Comparison of ENCODE assay signal across 9 cellular contexts in genomic region chr13:20128459-20128927, GRCh38. TPM values are rescaled to one million over a fixed set of nuclear protein-coding genes. Genes with fewer than 3 reads are reported as not detected.
DNase-seq lines count a peak whose midpoint lies in the region; ATAC-seq, FAIRE-seq and TF ChIP-seq lines count a peak whose summit lies in the region.
"Had no signal": no experiment of that assay in that cellular context is flagged by ENCODE, and none has a peak within 500 bp of the region (broad histone marks: within the 10 kb centered on the region; RNA-seq: fewer than 3 reads in every experiment).

No MANE protein-coding gene starts in this region.

- no peak overlapping the region for H3K56ac ChIP-seq in IMR-90 (ENCODE audit: extremely low read depth, insufficient read depth, low read length)

- no peak overlapping the region for H3K4me3 ChIP-seq in IMR-90 (ENCODE audit: insufficient read depth, low read depth, low read length)
- peak overlapping the region; percentile 59 for H3K4me3 ChIP-seq in bronchial epithelial cell (ENCODE audit: low read depth, low read length)
- peak overlapping the region; percentile 70 to 75 for H3K4me3 ChIP-seq in mesenchymal stem cell (ENCODE audit: insufficient read depth in 1 of 2, low read depth in 1 of 2, low read length in 2 of 2)
- peak overlapping the region; percentile 50 for H3K4me3 ChIP-seq in urinary bladder (ENCODE audit: low read depth, low read length)

- H3K36me3 ChIP-seq in IMR-90 (ENCODE audit: control insufficient read depth, insufficient read depth, low read length) (no peaks in the 10 kb centered on the region), bronchial epithelial cell (ENCODE audit: control insufficient read depth, insufficient read depth, low read length) (no peaks in the 10 kb centered on the region), mesenchymal stem cell (ENCODE audit: control insufficient read depth in 1 of 2, insufficient read depth in 2 of 2, low read depth in 1 of 2, low read length in 2 of 2) (no peaks in the 10 kb centered on the region), urinary bladder (ENCODE audit: insufficient read depth) (no peaks in the 10 kb centered on the region)

- H3K14ac ChIP-seq in IMR-90 (replicated peaks; ENCODE audit: low read depth, low read length): no peak overlapping the region
- no peak overlapping the region for H3K14ac ChIP-seq in mesenchymal stem cell (ENCODE audit: low read length in 2 of 2)

- no TSS peak for BruUV-seq in IMR-90 (replicated peaks; lab: Mats Ljungman, UMichigan)

- H3K27me3 ChIP-seq in IMR-90 (ENCODE audit: control insufficient read depth, insufficient read depth, low read length) (peaks cover 7% of the 10 kb centered on the region), bronchial epithelial cell (ENCODE audit: control insufficient read depth, insufficient read depth, low read length) (no peaks in the 10 kb centered on the region), mesenchymal stem cell (ENCODE audit: control insufficient read depth in 1 of 2, insufficient read depth in 1 of 2, low read length in 2 of 2) (peaks cover 15 to 41% of the 10 kb centered on the region in 2 experiments)

- peaks cover 7% of the 10 kb centered on the region for H3K4me1 ChIP-seq in IMR-90 (ENCODE audit: control insufficient read depth, insufficient read depth, low read length)
- peaks cover 15% of the 10 kb centered on the region for H3K4me1 ChIP-seq in mesenchymal stem cell (ENCODE audit: control insufficient read depth, insufficient read depth, low read depth, low read length)
- no peaks in the 10 kb centered on the region for H3K4me1 ChIP-seq in urinary bladder (ENCODE audit: insufficient read depth)

- no peak overlapping the region for H2BK5ac ChIP-seq in IMR-90 (ENCODE audit: low read depth, low read length, poor library complexity, severe bottlenecking)
- H2BK5ac ChIP-seq in mesenchymal stem cell (ENCODE audit: low read depth, low read length, poor library complexity, severe bottlenecking): no peak overlapping the region

- H2BK120ac ChIP-seq in IMR-90 (ENCODE audit: low read depth, low read length) (no peak overlapping the region), mesenchymal stem cell (ENCODE audit: low read depth, low read length) (peak overlapping the region; percentile 84)

- no peak overlapping the region for H2AK9ac ChIP-seq in IMR-90 (replicated peaks; ENCODE audit: low read depth, low read length, poor library complexity)

- H3K79me1 ChIP-seq in IMR-90 (ENCODE audit: low read depth in 1 of 2, low read length in 2 of 2) (no peaks in the 10 kb centered on the region), mesenchymal stem cell (replicated peaks; ENCODE audit: low read length, poor library complexity, severe bottlenecking) (no peaks in the 10 kb centered on the region)

- H3K27ac ChIP-seq in IMR-90 (ENCODE audit: insufficient read depth, low read length): no peak overlapping the region
- no peak overlapping the region for H3K27ac ChIP-seq in mesenchymal stem cell (ENCODE audit: low read length, poor library complexity, severe bottlenecking)
- peak overlapping the region; percentile 76 for H3K27ac ChIP-seq in urinary bladder (ENCODE audit: low read depth)

- H3K18ac ChIP-seq in IMR-90 (ENCODE audit: low read depth, low read length) (no peak overlapping the region), mesenchymal stem cell (ENCODE audit: low read depth in 1 of 2, low read length in 2 of 2) (peak overlapping the region; percentile 92 to 99)

- H3K23ac ChIP-seq in IMR-90 (ENCODE audit: low read depth, low read length): no peak overlapping the region
- H3K23ac ChIP-seq in mesenchymal stem cell (ENCODE audit: low read length in 2 of 2): no peak overlapping the region

- peak overlapping the region; percentile 97 for H2AFZ ChIP-seq in IMR-90 (replicated peaks; ENCODE audit: low read length, poor library complexity)
- H2AFZ ChIP-seq in mesenchymal stem cell (ENCODE audit: low read depth, low read length): peak overlapping the region; percentile 93

- no peaks in the 10 kb centered on the region for H4K20me1 ChIP-seq in IMR-90 (ENCODE audit: insufficient read depth, low read length)

- dilution Hi-C loops in IMR-90 (cut with HindIII; ENCODE audit: low sequenced_read_pairs, unreplicated experiment): no loop called here

- no peak for FAIRE-seq in bronchial epithelial cell (lab: Jason Lieb, UNC)
- FAIRE-seq: G401.6 had no signal

- no peak overlapping the region for H2BK20ac ChIP-seq in IMR-90 (ENCODE audit: low read depth, low read length)

- peak; percentile 8 for DNase-seq in activated CD4-positive, alpha-beta T cell treated with anti-CD3 and anti-CD28 coated beads for 48 hours
- DNase-seq in activated CD4-positive, alpha-beta T cell treated with anti-CD3 and anti-CD28 coated beads, Interleukin-2, amount 50 U/mL, for 1 hour: no peak
- DNase-seq in IMR-90: no peak
- no peak for DNase-seq in bronchial epithelial cell (ENCODE audit: low read depth)
- no peak for DNase-seq in mesenchymal stem cell
- DNase-seq in activated CD4-positive, CD25-positive, alpha-beta regulatory T cell (lab: John Stamatoyannopoulos, UW): no peak
- no peak for DNase-seq in NCI-H1694 (lab: John Stamatoyannopoulos, UW)

- H2AK5ac ChIP-seq in IMR-90 (ENCODE audit: low read depth, low read length) (no peak overlapping the region), mesenchymal stem cell (ENCODE audit: low read length, severe bottlenecking) (no peak overlapping the region)

- no peak; the same call in 1 of the 2 replicates for ATAC-seq in IMR-90 (ENCODE audit: low read depth)

- POLR2A ChIA-PET in IMR-90 (lab: Charles Lee; ENCODE audit: unreplicated experiment): no interaction called here

- H4K91ac ChIP-seq in IMR-90 (ENCODE audit: insufficient read depth, low read depth, low read length) (no peak overlapping the region), mesenchymal stem cell (ENCODE audit: low read length) (no peak overlapping the region)

- in situ Hi-C loops in IMR-90 (cut with MboI; ENCODE audit: low sequenced_read_pairs): no loop called here

- no peaks in the 10 kb centered on the region for H3K9me1 ChIP-seq in IMR-90 (ENCODE audit: insufficient read depth, low read length)

- CTCF ChIA-PET in IMR-90 (lab: Yijun Ruan, JAX): interaction anchor here (1.2 kb wide), 1 partner anchor 31 kb away, joined by 3 read pairs; no protein-coding TSS in a partner anchor

- H3K9ac ChIP-seq in IMR-90 (ENCODE audit: low read depth, low read length) (no peak overlapping the region), mesenchymal stem cell (ENCODE audit: low read length) (peak overlapping the region; percentile 91)

- no peak overlapping the region; the same call in 1 of the 2 replicates for H4K5ac ChIP-seq in IMR-90 (ENCODE audit: low read depth, low read length)

- TF ChIP-seq RAD21 in IMR-90 (IDR thresholded peaks at IDR 0.05; ENCODE audit: low read length): no peak

- 19% methylated on average over 8 of the region's 28 CpGs; no CpG with 5 or more reads in 1 of the 2 experiments for WGBS in IMR-90 (ENCODE audit: extremely low coverage in 2 of 2, insufficient read length in 1 of 2), 2 experiments
- WGBS in mesenchymal stem cell: 8% methylated on average over 15 of the region's 28 CpGs
- WGBS in urinary bladder: 3% methylated on average over 28 of the region's 28 CpGs

- H2BK15ac ChIP-seq in IMR-90 (ENCODE audit: low read depth, low read length) (no peak overlapping the region), mesenchymal stem cell (ENCODE audit: low read depth, poor library complexity, severe bottlenecking) (no peak overlapping the region)

- H3K9me3 ChIP-seq in IMR-90 (ENCODE audit: control insufficient read depth, insufficient read depth, low read length) (no peaks in the 10 kb centered on the region), mesenchymal stem cell (ENCODE audit: control insufficient read depth, low read length) (no peaks in the 10 kb centered on the region)

- TF ChIP-seq CTCF in IMR-90 (conservative IDR thresholded peaks at IDR 0.05; ENCODE audit: low read depth, low read length): no peak
- peak; percentile 66 for TF ChIP-seq CTCF in bronchial epithelial cell (IDR thresholded peaks at IDR 0.05; ENCODE audit: insufficient read depth, low read length, severe bottlenecking)

- H4K8ac ChIP-seq in IMR-90 (ENCODE audit: low read depth in 2 of 2, low read length in 2 of 2) (peak overlapping the region in 1 of 2 experiments; percentile 77; a peak in 2 of 4 replicates), mesenchymal stem cell (ENCODE audit: low read length) (peak overlapping the region; percentile 99)

- intact Hi-C loops in IMR-90 (cut with micrococcal nuclease): no loop called here

- H2BK12ac ChIP-seq in mesenchymal stem cell (ENCODE audit: low read length in 2 of 2): peak overlapping the region in 1 of 2 experiments; percentile 19

- H3K4ac ChIP-seq in IMR-90 (ENCODE audit: low read depth, low read length) (peak overlapping the region; percentile 31; the same call in 1 of the 2 replicates), mesenchymal stem cell (ENCODE audit: low read depth in 1 of 2, low read length in 2 of 2) (peak overlapping the region; percentile 63 to 64)

- H3K4me2 ChIP-seq in IMR-90 (ENCODE audit: low read depth, low read length) (no peak overlapping the region), mesenchymal stem cell (ENCODE audit: low read length, poor library complexity, severe bottlenecking) (peak overlapping the region; percentile 99)

- TF ChIP-seq POLR2A in IMR-90 (IDR thresholded peaks at IDR 0.05; ENCODE audit: low read depth, low read length): no peak

TF ChIP-seq in IMR-90, 13 proteins besides CTCF, POLR2A, EP300 and RAD21:
- TF ChIP-seq MXI1 (IDR thresholded peaks at IDR 0.05; ENCODE audit: borderline replicate concordance, low read depth, low read length) (no peak), BHLHE40 (IDR thresholded peaks at IDR 0.05; ENCODE audit: low read depth, low read length) (no peak), RCOR1 (IDR thresholded peaks at IDR 0.05; ENCODE audit: insufficient replicate concordance, low read length) (no peak), SMC3 (IDR thresholded peaks at IDR 0.05; ENCODE audit: low read depth, low read length) (no peak)
TF ChIP-seq in IMR-90: peak in this region for 0.

RNA-seq across cellular contexts. Expression of gene GJA3, which starts 32.4 kb away (rescaled TPM):
- total RNA-seq in IMR-90 (2012; rRNA removed) (2.7 and 3.6 TPM in 2 replicates), bronchial epithelial cell (0.26 and 1.5 TPM in 2 replicates), urinary bladder (0.21 TPM)
- polyA plus RNA-seq in IMR-90 (2012; rRNA removed) (1.2 and 1.5 TPM in 2 replicates), urinary bladder (0.05 TPM)
- polyA plus RNA-seq in IMR-90 (2012; cell fraction: cytosol; rRNA removed): 0.80 and 1.1 TPM in 2 replicates
- polyA plus RNA-seq in IMR-90 (2012; cell fraction: nucleus; rRNA removed; ENCODE audit: low replicate concordance): 0.63 and 0.79 TPM in 2 replicates
- 0.03 TPM for polyA plus RNA-seq in mesenchymal stem cell (2013, experiment 1 of 2)
- 0.03 TPM for polyA plus RNA-seq in mesenchymal stem cell (2013, experiment 2 of 2)
